ENCODE assay signal across 20 cellular contexts in the genomic region with DNA sequence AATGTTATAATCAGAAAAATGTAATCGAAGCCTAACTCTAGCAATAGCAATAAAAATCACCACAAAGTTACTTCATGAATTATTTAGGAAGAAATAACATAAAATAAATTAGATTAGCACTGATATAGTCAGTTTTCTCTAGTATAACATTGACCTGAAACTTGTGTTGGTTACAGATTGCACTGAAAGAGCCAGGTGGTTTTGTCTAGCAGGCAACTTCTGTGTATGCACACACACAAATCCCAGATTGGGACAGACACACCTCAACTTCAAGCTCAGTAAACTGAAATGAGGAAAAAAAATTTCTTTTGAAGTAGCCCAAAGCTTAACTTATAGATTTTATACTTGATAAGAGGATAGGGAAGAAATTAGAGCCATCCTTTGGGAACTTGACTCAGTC.
A peak's percentile ranks its signal among the peaks of the same experiment; 100 is the strongest.
DNase-seq lines count a peak whose midpoint lies in the region; ATAC-seq, FAIRE-seq and TF ChIP-seq lines count a peak whose summit lies in the region.
"Had no signal": no experiment of that assay in that cellular context is flagged by ENCODE, and none has a peak within 500 bp of the region (broad histone marks: within the 10 kb centered on the region; RNA-seq: fewer than 3 reads in every experiment).

No MANE protein-coding gene starts in this region.

- H3K36me3 ChIP-seq in esophagus squamous epithelium = no peaks in the 10 kb centered on the region
- H3K36me3 ChIP-seq: ascending aorta, esophagus muscularis mucosa, heart left ventricle, suprapubic skin had no signal

- 92 to 97% methylated on average over 1 of the region's 1 CpG for WGBS in esophagus squamous epithelium, 2 donors

- POLR2A ChIA-PET in activated CD4-positive, alpha-beta T cell treated with anti-CD3 and anti-CD28 coated beads for 36 hours (lab: Charles Lee) = no interaction called here

- peaks cover 7% of the 10 kb centered on the region for H3K27me3 Mint-ChIP-seq in activated CD4-positive, alpha-beta T cell treated with anti-CD3 and anti-CD28 coated beads for 36 hours
- H3K27me3 Mint-ChIP-seq in natural killer cell treated with Interleukin-12 subunit alpha and Interleukin-12 subunit beta and Interleukin-15 and Interleukin-18, amount 100 ng/mL, for 72 hours = no peaks in the 10 kb centered on the region
- H3K27me3 Mint-ChIP-seq: dendritic cell treated with granulocyte-macrophage colony-stimulating factor and Interleukin-4, amounts not matched to agents 40 ng/mL and 50 ng/mL, for 4 days had no signal

- TF ChIP-seq CTCF in esophagus squamous epithelium (IDR thresholded peaks at IDR 0.05) = no peak

- no peak for TF ChIP-seq POLR2A in esophagus squamous epithelium (IDR thresholded peaks at IDR 0.05)

- CTCF ChIA-PET in activated CD4-positive, alpha-beta T cell treated with anti-CD3 and anti-CD28 coated beads for 36 hours (lab: Charles Lee) = no interaction called here

- intact Hi-C loops in esophagus squamous epithelium (cut with DNase I) = no loop called here
- intact Hi-C loops in activated CD4-positive, alpha-beta T cell treated with anti-CD3 and anti-CD28 coated beads for 36 hours (cut with DNase I, micrococcal nuclease) = no loop called here

- H3K4me1 Mint-ChIP-seq in activated CD4-positive, alpha-beta T cell treated with anti-CD3 and anti-CD28 coated beads for 36 hours = peaks cover 10% of the 10 kb centered on the region
- H3K4me1 Mint-ChIP-seq in natural killer cell treated with Interleukin-12 subunit alpha and Interleukin-12 subunit beta and Interleukin-15 and Interleukin-18, amount 100 ng/mL, for 72 hours (ENCODE audit: low read depth in 2 of 2) = peaks cover 17 to 20% of the 10 kb centered on the region in 2 donors

- no peaks in the 10 kb centered on the region for H3K9me3 Mint-ChIP-seq in activated CD4-positive, alpha-beta T cell treated with anti-CD3 and anti-CD28 coated beads for 36 hours (ENCODE audit: low read depth)
- H3K9me3 Mint-ChIP-seq in natural killer cell treated with Interleukin-12 subunit alpha and Interleukin-12 subunit beta and Interleukin-15 and Interleukin-18, amount 100 ng/mL, for 72 hours = no peaks in the 10 kb centered on the region
- H3K9me3 Mint-ChIP-seq: dendritic cell treated with granulocyte-macrophage colony-stimulating factor and Interleukin-4, amounts not matched to agents 40 ng/mL and 50 ng/mL, for 4 days had no signal

- DNase-seq in GM18507 (ENCODE audit: extremely low spot score, insufficient read length, low read depth) (no peak), esophagus squamous epithelium (lab: John Stamatoyannopoulos, UW) (no peak)
- DNase-seq in activated CD4-positive, alpha-beta T cell treated with anti-CD3 and anti-CD28 coated beads for 36 hours = no peak
- no peak for DNase-seq in natural killer cell treated with Interleukin-12 subunit alpha and Interleukin-12 subunit beta and Interleukin-15 and Interleukin-18, amount 100 ng/mL, for 72 hours (ENCODE audit: low spot score)
- DNase-seq: activated CD8-positive, alpha-beta memory T cell treated with anti-CD3 and anti-CD28 coated beads, Interleukin-2, amount 10 ng/mL, durations not matched to agents 7 days and 5 days; activated gamma-delta T cell treated with Interleukin-2 at 50 U/mL for 16 hours; AML-193; heart left ventricle; NCI-H748 treated with DMSO at 0.1 percent for 48 hours; retina; T-helper 2 cell had no signal

- H3K4me3 Mint-ChIP-seq in activated CD4-positive, alpha-beta T cell treated with anti-CD3 and anti-CD28 coated beads for 36 hours = no peak overlapping the region
- no peak overlapping the region for H3K4me3 Mint-ChIP-seq in natural killer cell treated with Interleukin-12 subunit alpha and Interleukin-12 subunit beta and Interleukin-15 and Interleukin-18, amount 100 ng/mL, for 72 hours
- H3K4me3 Mint-ChIP-seq: activated CD8-positive, alpha-beta memory T cell treated with anti-CD3 and anti-CD28 coated beads, Interleukin-2, amount 10 ng/mL, durations not matched to agents 7 days and 5 days; dendritic cell treated with granulocyte-macrophage colony-stimulating factor and Interleukin-4, amounts not matched to agents 40 ng/mL and 50 ng/mL, for 4 days had no signal

- H3K9me3 ChIP-seq in esophagus squamous epithelium = no peaks in the 10 kb centered on the region
- H3K9me3 ChIP-seq: ascending aorta, esophagus muscularis mucosa, heart left ventricle, suprapubic skin had no signal

- no peak overlapping the region for H3K4me3 ChIP-seq in esophagus squamous epithelium
- H3K4me3 ChIP-seq: esophagus muscularis mucosa, heart left ventricle had no signal

- peak; percentile 75 for FAIRE-seq in GM18507 (lab: Jason Lieb, UNC)
- FAIRE-seq: keratinocyte had no signal

- H3K27me3 ChIP-seq in esophagus squamous epithelium = no peaks in the 10 kb centered on the region
- H3K27me3 ChIP-seq: ascending aorta, esophagus muscularis mucosa, heart left ventricle, suprapubic skin had no signal

- H3K36me3 Mint-ChIP-seq in activated CD4-positive, alpha-beta T cell treated with anti-CD3 and anti-CD28 coated beads for 36 hours (ENCODE audit: low read depth) = no peaks in the 10 kb centered on the region
- H3K36me3 Mint-ChIP-seq in natural killer cell treated with Interleukin-12 subunit alpha and Interleukin-12 subunit beta and Interleukin-15 and Interleukin-18, amount 100 ng/mL, for 72 hours = no peaks in the 10 kb centered on the region
- H3K36me3 Mint-ChIP-seq: activated CD8-positive, alpha-beta memory T cell treated with anti-CD3 and anti-CD28 coated beads, Interleukin-2, amount 10 ng/mL, durations not matched to agents 7 days and 5 days had no signal

- H3K27ac ChIP-seq in esophagus squamous epithelium = peak overlapping the region in 3 of 4 donors; percentile 9 to 81 (median 77)

- ATAC-seq in GM21390 (IDR thresholded peaks at IDR 0.05; ENCODE audit: unreplicated experiment) = peak; percentile 54
- peak; percentile 44 for ATAC-seq in HG03432 (IDR thresholded peaks at IDR 0.05; ENCODE audit: unreplicated experiment)
- no peak for ATAC-seq in activated CD4-positive, alpha-beta T cell treated with anti-CD3 and anti-CD28 coated beads for 36 hours
- no peak for ATAC-seq in HG02763 (IDR thresholded peaks at IDR 0.05; ENCODE audit: unreplicated experiment)
- ATAC-seq in natural killer cell treated with Interleukin-12 subunit alpha and Interleukin-12 subunit beta and Interleukin-15 and Interleukin-18, amount 100 ng/mL, for 72 hours = no peak
- ATAC-seq in HG03097 (IDR thresholded peaks at IDR 0.05; ENCODE audit: low FRiP score, unreplicated experiment) = no peak
- ATAC-seq: activated CD8-positive, alpha-beta memory T cell treated with anti-CD3 and anti-CD28 coated beads, Interleukin-2, amount 10 ng/mL, durations not matched to agents 7 days and 5 days; heart left ventricle had no signal

- H3K27ac Mint-ChIP-seq in activated CD4-positive, alpha-beta T cell treated with anti-CD3 and anti-CD28 coated beads for 36 hours = no peak overlapping the region
- no peak overlapping the region for H3K27ac Mint-ChIP-seq in natural killer cell treated with Interleukin-12 subunit alpha and Interleukin-12 subunit beta and Interleukin-15 and Interleukin-18, amount 100 ng/mL, for 72 hours
- H3K27ac Mint-ChIP-seq: activated CD8-positive, alpha-beta memory T cell treated with anti-CD3 and anti-CD28 coated beads, Interleukin-2, amount 10 ng/mL, durations not matched to agents 7 days and 5 days; dendritic cell treated with granulocyte-macrophage colony-stimulating factor and Interleukin-4, amounts not matched to agents 40 ng/mL and 50 ng/mL, for 4 days had no signal

- H3K4me1 ChIP-seq in esophagus squamous epithelium = peaks cover 4 to 50% (median 19%) of the 10 kb centered on the region in 3 donors

Comparison
In these comparisons a context has a peak if more than half of its experiments do, and no peak if none do; other contexts are left out.
1. ATAC-seq: peak in GM21390 (single experiment) and HG03432 (single experiment); none in activated CD4-positive, alpha-beta T cell treated with anti-CD3 and anti-CD28 coated beads for 36 hours (single experiment), HG02763 (single experiment), natural killer cell treated with Interleukin-12 subunit alpha and Interleukin-12 subunit beta and Interleukin-15 and Interleukin-18, amount 100 ng/mL, for 72 hours (0 of 2) and HG03097 (single experiment).